In genomic region chr17:41647940-41648410, GRCh38 we compare ENCODE assay signal across 8 cellular contexts. TPM values are rescaled to one million over a fixed set of nuclear protein-coding genes. Genes with fewer than 3 reads are reported as not detected.
DNase-seq lines count a peak whose midpoint lies in the region; ATAC-seq and TF ChIP-seq lines count a peak whose summit lies in the region.

No MANE protein-coding gene starts in this region.

- peak; percentile 98 for TF ChIP-seq CTCF in GM10248 (IDR thresholded peaks at IDR 0.05; ENCODE audit: control extremely low read depth, extremely low read depth, low read depth, missing control alignments)
- TF ChIP-seq CTCF in LNCaP clone FGC (IDR thresholded peaks at IDR 0.05; ENCODE audit: control insufficient read depth, extremely low read depth, insufficient read depth): peak; percentile 91
- TF ChIP-seq CTCF in neutrophil (IDR thresholded peaks at IDR 0.05): peak; percentile 90

- H3K4me1 ChIP-seq in neutrophil (ENCODE audit: control insufficient read depth in 1 of 2, insufficient read depth in 1 of 2, low read depth in 1 of 2, low read length in 1 of 2): peaks cover 30 to 33% of the 10 kb centered on the region in 2 experiments

- POLR2A ChIA-PET in GM10248 (lab: Yijun Ruan, JAX): no interaction called here

- H3K4me3 ChIP-seq in LNCaP clone FGC (ENCODE audit: low read depth, low read length): peak overlapping the region; percentile 35; the same call in 1 of the 2 replicates
- H3K4me3 ChIP-seq in neutrophil (ENCODE audit: low read depth in 1 of 2, low read length in 1 of 2): peak overlapping the region; percentile 52 to 64

- no peaks in the 10 kb centered on the region for H3K9me3 ChIP-seq in neutrophil

- no peak for ATAC-seq in GM21447 (IDR thresholded peaks at IDR 0.05; ENCODE audit: unreplicated experiment)

- no peak overlapping the region for H3K27ac ChIP-seq in neutrophil

- no peaks in the 10 kb centered on the region for H3K27me3 ChIP-seq in neutrophil

- no peaks in the 10 kb centered on the region for H3K36me3 ChIP-seq in neutrophil

- CTCF ChIA-PET in GM10248 (lab: Yijun Ruan, JAX): interaction anchor here (0.7 to 16.1 kb wide), 66 partner anchors 8 to 1297 kb away, joined by 3 to 533 read pairs (median 4); partner anchors contain the start of genes KRT12, KRT14 and KRT20

- DNase-seq in GM10248 (ENCODE audit: extremely low spot score) (peak; percentile 91), LNCaP clone FGC (ENCODE audit: low read depth) (no peak), SK-N-DZ (ENCODE audit: low spot score) (peak; percentile 87), germinal center (ENCODE audit: low spot score) (peak; percentile 88), stromal cell of bone marrow (ENCODE audit: low read depth) (peak; percentile 40)
- peak; percentile 89 for DNase-seq in activated naive CD4-positive, alpha-beta T cell treated with Interleukin-2 at 50 U/mL for 16 hours

RNA-seq across cellular contexts. Expression of gene KRT17, which starts 23.6 kb away (rescaled TPM):
- polyA plus RNA-seq in SK-N-DZ (2014; cell fraction: cytosol; rRNA removed): 4.2 and 10.1 TPM in 2 replicates
- polyA plus RNA-seq in SK-N-DZ (2014; cell fraction: nucleus; rRNA removed): 7.1 and 8.4 TPM in 2 replicates

RNA-seq across cellular contexts. Expression of gene KRT16, which starts 35.4 kb away (rescaled TPM):
- 1.2 TPM in 1 of 2 replicates, not detected in the other for polyA plus RNA-seq in SK-N-DZ (2014; cell fraction: cytosol; rRNA removed)
- 0.71 TPM in 1 of 2 replicates, not detected in the other for polyA plus RNA-seq in SK-N-DZ (2014; cell fraction: nucleus; rRNA removed)

RNA-seq across cellular contexts. Expression of gene EIF1, which starts 40.7 kb away (rescaled TPM):
- 85.8 and 129 TPM in 2 replicates for polyA plus RNA-seq in SK-N-DZ (2014; cell fraction: cytosol; rRNA removed)
- 194 and 234 TPM in 2 replicates for polyA plus RNA-seq in SK-N-DZ (2014; cell fraction: nucleus; rRNA removed)
